In the genomic region with DNA sequence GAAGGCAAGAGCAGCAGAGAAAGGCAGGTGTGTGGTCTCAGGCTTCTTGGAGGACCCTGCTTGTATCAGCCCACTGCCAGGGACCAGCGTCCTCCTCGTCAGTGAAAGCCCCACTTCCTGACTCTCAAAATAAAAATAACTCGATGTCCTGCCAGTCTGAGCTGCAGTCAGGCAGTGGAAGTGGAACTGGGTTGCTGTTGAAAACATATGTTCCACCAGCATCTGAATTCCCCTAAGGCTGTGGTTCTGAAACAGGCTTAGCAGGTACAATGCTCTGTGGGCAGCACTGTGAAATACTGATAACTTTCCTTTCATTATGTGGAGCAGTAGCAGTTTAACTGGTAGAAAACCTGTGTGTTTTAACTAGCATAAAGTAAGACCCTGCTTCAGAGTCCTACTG, we compare ENCODE assay signal across 11 cellular contexts.
A peak's percentile ranks its signal among the peaks of the same experiment; 100 is the strongest.
DNase-seq lines count a peak whose midpoint lies in the region; ATAC-seq and TF ChIP-seq lines count a peak whose summit lies in the region.
"Had no signal": no experiment of that assay in that cellular context is flagged by ENCODE, and none has a peak within 500 bp of the region (broad histone marks: within the 10 kb centered on the region; RNA-seq: fewer than 3 reads in every experiment).

No MANE protein-coding gene starts in this region.

- no peak for TF ChIP-seq CTCF in epithelial cell of esophagus (IDR thresholded peaks at IDR 0.05; ENCODE audit: insufficient read depth, low read depth, low read length, missing control alignments)

- DNase-seq in epithelial cell of esophagus (ENCODE audit: low read depth), result peak; percentile 35
- no peak for DNase-seq in activated T-cell treated with anti-CD3 and anti-CD28 coated beads, Interleukin-2, amount 50 U/mL, for 1 hour
- DNase-seq in RPMI8226, result no peak
- DNase-seq in NCI-H2081 treated with DMSO at 0.1 percent for 48 hours (lab: John Stamatoyannopoulos, UW), result no peak
- DNase-seq in midbrain (lab: John Stamatoyannopoulos, UW), result no peak
- DNase-seq: activated CD4-positive, alpha-beta T cell treated with anti-CD3 and anti-CD28 coated beads, Interleukin-2, amount 50 U/mL, for 48 hours; uterus had no signal

- ATAC-seq in GM18861 (IDR thresholded peaks at IDR 0.05; ENCODE audit: unreplicated experiment), result peak; percentile 70
- ATAC-seq in GM21390 (IDR thresholded peaks at IDR 0.05; ENCODE audit: unreplicated experiment), result peak; percentile 78
- ATAC-seq in HG03060 (IDR thresholded peaks at IDR 0.05; ENCODE audit: low read depth, unreplicated experiment), result peak; percentile 45

- no peak overlapping the region for H3K4me3 ChIP-seq in epithelial cell of esophagus (ENCODE audit: low read length)
- H3K4me3 ChIP-seq: SJSA1, uterus had no signal
